Comparison of ENCODE assay signal across 8 cellular contexts in genomic region chr1:156927215-156928042, GRCh38. TPM values are rescaled to one million over a fixed set of nuclear protein-coding genes. Genes with fewer than 3 reads are reported as not detected.
DNase-seq lines count a peak whose midpoint lies in the region; ATAC-seq and TF ChIP-seq lines count a peak whose summit lies in the region.

No MANE protein-coding gene starts in this region.

- H2BK15ac ChIP-seq in mesendoderm (replicated peaks; ENCODE audit: low read depth): no peak overlapping the region

- peak overlapping the region; percentile 65 for H3K4me2 ChIP-seq in mesendoderm (ENCODE audit: low read length)

- H3K27me3 ChIP-seq in AG04450 (ENCODE audit: control insufficient read depth, insufficient read depth, low read length) (peaks cover 47% of the 10 kb centered on the region), ectodermal cell (ENCODE audit: control insufficient read depth, insufficient read depth, low read length, poor library complexity, severe bottlenecking) (peaks cover 74% of the 10 kb centered on the region), mesendoderm (ENCODE audit: insufficient read depth, low read length, poor library complexity) (peaks cover 36% of the 10 kb centered on the region)

- H3K9me3 ChIP-seq in AG04450 (ENCODE audit: control insufficient read depth, insufficient read depth, low read length) (no peaks in the 10 kb centered on the region), ectodermal cell (ENCODE audit: control insufficient read depth, low read length) (no peaks in the 10 kb centered on the region)

- no peak for ATAC-seq in GM19351 (IDR thresholded peaks at IDR 0.05; ENCODE audit: unreplicated experiment)

- H3K36me3 ChIP-seq in ectodermal cell (ENCODE audit: control insufficient read depth, insufficient read depth, low read length) (no peaks in the 10 kb centered on the region), mesendoderm (ENCODE audit: control insufficient read depth, insufficient read depth, low read length) (no peaks in the 10 kb centered on the region)

- H3K27ac ChIP-seq in AG04450 (ENCODE audit: low read depth, low read length) (no peak overlapping the region), ectodermal cell (ENCODE audit: insufficient read depth, low read depth, low read length, poor library complexity, severe bottlenecking) (no peak overlapping the region), mesendoderm (ENCODE audit: low read depth, low read length) (no peak overlapping the region)

- H3K4me3 ChIP-seq in AG04450 (ENCODE audit: low read depth, low read length) (peak overlapping the region; percentile 50), ectodermal cell (ENCODE audit: insufficient read depth, low read depth, low read length) (peak overlapping the region; percentile 33), mesendoderm (ENCODE audit: low read length) (peak overlapping the region; percentile 27)

- H3K9ac ChIP-seq in mesendoderm (ENCODE audit: low read length): peak overlapping the region; percentile 59

- H3K79me1 ChIP-seq in mesendoderm (ENCODE audit: low read length): no peaks in the 10 kb centered on the region

- CTCF ChIA-PET in AG04450 (lab: Charles Lee): interaction anchor here (0.5 to 3.6 kb wide), 33 partner anchors 9 to 542 kb away, joined by 3 to 66 read pairs (median 4); partner anchors contain the start of genes ISG20L2, METTL25B, MRPL24 and NTRK1

- no peak overlapping the region for H3K23ac ChIP-seq in mesendoderm (ENCODE audit: low read length)

- H3K4ac ChIP-seq in mesendoderm (ENCODE audit: low read depth, low read length): no peak overlapping the region

- DNase-seq in AG04450 (ENCODE audit: low read depth, low spot score) (peak; percentile 26), GOT3 (lab: John Stamatoyannopoulos, UW) (peak; percentile 32), NCI-H345 (lab: John Stamatoyannopoulos, UW) (peak; percentile 81), mesendoderm (peak; percentile 90)
- peak; percentile 49 to 52 for DNase-seq in activated CD4-positive, alpha-beta T cell treated with anti-CD3 and anti-CD28 coated beads, Interleukin-2, amount 50 U/mL, for 24 hours (ENCODE audit: low read depth in 1 of 2, low spot score in 1 of 2)
- peak; percentile 21 to 35 for DNase-seq in stimulated activated CD8-positive, alpha-beta memory T cell treated with anti-CD3 and anti-CD28 coated beads, Interleukin-4, amount 100 ng/mL, for 4 hours (ENCODE audit: low read depth in 2 of 2, low spot score in 1 of 2)

- no peak overlapping the region for H3K18ac ChIP-seq in mesendoderm (ENCODE audit: low read length)

- no peak overlapping the region for H2BK120ac ChIP-seq in mesendoderm (ENCODE audit: low read depth, low read length)

- H4K5ac ChIP-seq in mesendoderm (ENCODE audit: low read length): no peak overlapping the region

- no peaks in the 10 kb centered on the region for H3K79me2 ChIP-seq in mesendoderm (ENCODE audit: control insufficient read depth, insufficient read depth, low read length)

- H2AK5ac ChIP-seq in mesendoderm (ENCODE audit: low read length): no peak overlapping the region

- 3% methylated on average over 64 of the region's 64 CpGs for WGBS in ectodermal cell, 2 experiments
- no CpG with 5 or more reads among the region's 64 CpGs for WGBS in mesendoderm (ENCODE audit: extremely low coverage, insufficient coverage, low lambda C conversion rate)

- H2BK5ac ChIP-seq in mesendoderm (ENCODE audit: low read length): no peak overlapping the region

- peak; percentile 81 for TF ChIP-seq CTCF in AG04450 (IDR thresholded peaks at IDR 0.05; ENCODE audit: low read depth, low read length)

- H3K4me1 ChIP-seq in ectodermal cell (ENCODE audit: control insufficient read depth, insufficient read depth, low read length): peaks cover 10% of the 10 kb centered on the region
- no peaks in the 10 kb centered on the region for H3K4me1 ChIP-seq in mesendoderm (ENCODE audit: control insufficient read depth, low read depth, low read length)

- H4K8ac ChIP-seq in mesendoderm (ENCODE audit: low read depth, low read length): no peak overlapping the region

- POLR2A ChIA-PET in AG04450 (lab: Yijun Ruan, JAX): interaction anchor here (0.7 to 1.0 kb wide), 3 partner anchors 36 to 198 kb away, joined by 3 to 4 read pairs (median 3); partner anchors contain the start of gene ISG20L2

- H3K56ac ChIP-seq in mesendoderm (ENCODE audit: low read length): peak overlapping the region; percentile 83

RNA-seq across cellular contexts. Expression of gene LRRC71, which starts 7.0 kb away (rescaled TPM):
- not detected in 2 replicates for polyA plus RNA-seq in AG04450 (2011; rRNA removed)
- polyA minus RNA-seq in AG04450 (2011; rRNA and poly(A)+ RNA removed): 0.13 TPM in 1 of 2 replicates, not detected in the other
- not detected for polyA plus RNA-seq in ectodermal cell (2013, experiment 1 of 4)
- not detected for polyA plus RNA-seq in ectodermal cell (2013, experiment 2 of 4)
- not detected for polyA plus RNA-seq in ectodermal cell (2013, experiment 3 of 4)
- polyA plus RNA-seq in ectodermal cell (2013, experiment 4 of 4): not detected
- not detected for polyA plus RNA-seq in mesendoderm (2013, experiment 1 of 2)
- 0.14 TPM for polyA plus RNA-seq in mesendoderm (2013, experiment 2 of 2)

RNA-seq across cellular contexts. Expression of gene PEAR1, which starts 33.9 kb away (rescaled TPM):
- 14.9 and 16.1 TPM in 2 replicates for polyA plus RNA-seq in AG04450 (2011; rRNA removed)
- 6.2 and 8.9 TPM in 2 replicates for polyA minus RNA-seq in AG04450 (2011; rRNA and poly(A)+ RNA removed)
- 1.2 TPM for polyA plus RNA-seq in ectodermal cell (2013, experiment 1 of 4)
- polyA plus RNA-seq in ectodermal cell (2013, experiment 2 of 4): 1.5 TPM
- 0.85 TPM for polyA plus RNA-seq in ectodermal cell (2013, experiment 3 of 4)
- polyA plus RNA-seq in ectodermal cell (2013, experiment 4 of 4): 1.4 TPM
- polyA plus RNA-seq in mesendoderm (2013, experiment 1 of 2): 0.46 TPM
- polyA plus RNA-seq in mesendoderm (2013, experiment 2 of 2): 0.39 TPM

Comparison
In these comparisons a context has a peak if more than half of its experiments do, and no peak if none do; other contexts are left out.
1. DNase-seq: peak in every context shown above with its lines; median percentile 90 in mesendoderm; 81 in NCI-H345; 50 in activated CD4-positive, alpha-beta T cell treated with anti-CD3 and anti-CD28 coated beads, Interleukin-2, amount 50 U/mL, for 24 hours; 32 in GOT3; 28 in stimulated activated CD8-positive, alpha-beta memory T cell treated with anti-CD3 and anti-CD28 coated beads, Interleukin-4, amount 100 ng/mL, for 4 hours; 26 in AG04450.